ENCODE assay signal across 12 cellular contexts in the genomic region with DNA sequence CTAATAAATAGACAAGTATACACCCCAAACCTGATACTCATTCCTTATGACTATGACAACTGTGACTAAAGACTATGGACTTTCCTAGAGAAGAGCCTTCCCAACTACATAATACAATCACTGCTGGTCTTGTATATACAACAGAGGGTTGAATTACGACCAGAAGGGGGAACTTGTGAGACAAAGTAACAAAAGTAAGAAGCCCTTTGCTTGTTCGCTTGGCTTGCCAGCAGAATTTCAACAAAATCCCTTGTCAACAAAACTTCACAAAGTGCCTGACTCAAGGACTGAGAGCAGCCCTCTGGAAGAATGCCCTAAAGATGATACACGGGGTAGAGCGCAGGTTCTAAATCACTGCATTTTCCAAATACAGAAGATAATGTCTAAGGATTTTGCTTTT.
DNase-seq lines count a peak whose midpoint lies in the region; ATAC-seq, FAIRE-seq and TF ChIP-seq lines count a peak whose summit lies in the region.
"Had no signal": no experiment of that assay in that cellular context is flagged by ENCODE, and none has a peak within 500 bp of the region (broad histone marks: within the 10 kb centered on the region; RNA-seq: fewer than 3 reads in every experiment).

No MANE protein-coding gene starts in this region.

- H3K9me3 ChIP-seq in kidney (ENCODE audit: control insufficient read depth in 1 of 2, low read length in 2 of 2), result no peaks in the 10 kb centered on the region
- H3K9me3 ChIP-seq: upper lobe of right lung had no signal

- H3K36me3 Mint-ChIP-seq in WTC11, result no peaks in the 10 kb centered on the region
- H3K36me3 Mint-ChIP-seq: memory B cell had no signal

- CTCF ChIA-PET in WTC11 (lab: Charles Lee), result interaction anchor here (3.4 kb wide), 1 partner anchor 42 kb away, joined by 28 read pairs; no protein-coding TSS in a partner anchor

- FAIRE-seq in kidney (lab: Jason Lieb, UNC), result no peak

- peak; percentile 48 for TF ChIP-seq CTCF in AG09319 (IDR thresholded peaks at IDR 0.05; ENCODE audit: low read depth, low read length)
- no peak for TF ChIP-seq CTCF in WTC11 (IDR thresholded peaks at IDR 0.05)
- peak; percentile 27 for TF ChIP-seq CTCF in kidney (IDR thresholded peaks at IDR 0.05; ENCODE audit: borderline replicate concordance, extremely low read depth, insufficient read depth)

- H3K9ac ChIP-seq in kidney (ENCODE audit: low read length in 2 of 2), result no peak overlapping the region

- peak; percentile 53 for ATAC-seq in WTC11
- ATAC-seq in HG03439 (IDR thresholded peaks at IDR 0.05; ENCODE audit: unreplicated experiment), result no peak
- ATAC-seq: upper lobe of right lung had no signal

- H3K4me3 ChIP-seq in kidney (ENCODE audit: low read length in 2 of 2), result no peak overlapping the region
- H3K4me3 ChIP-seq: PC-9, upper lobe of right lung had no signal

- no peak overlapping the region for H3K27ac Mint-ChIP-seq in WTC11
- H3K27ac Mint-ChIP-seq: memory B cell had no signal

- POLR2A ChIA-PET in WTC11 (lab: Charles Lee), result no interaction called here

- H3K27ac ChIP-seq in kidney (ENCODE audit: low read depth in 2 of 2, low read length in 2 of 2), result no peak overlapping the region
- H3K27ac ChIP-seq: PC-9, upper lobe of right lung had no signal

- peaks cover 0 to 8% of the 10 kb centered on the region in 2 donors for H3K4me1 ChIP-seq in kidney (ENCODE audit: control insufficient read depth in 1 of 2, insufficient read depth in 1 of 2, low read depth in 1 of 2, low read length in 2 of 2)
- H3K4me1 ChIP-seq: upper lobe of right lung had no signal

- H3K27me3 Mint-ChIP-seq in WTC11 (ENCODE audit: low read depth), result no peaks in the 10 kb centered on the region

- DNase-seq in AG09319 (ENCODE audit: extremely low read depth, low read depth) (peak; percentile 20), HS-5 (ENCODE audit: low read depth) (peak; percentile 6), WTC11 (ENCODE audit: low spot score) (no peak), kidney (no peak), NCI-H1417 treated with DMSO at 0.1 percent for 48 hours (lab: John Stamatoyannopoulos, UW) (no peak), NCI-H1930 (lab: John Stamatoyannopoulos, UW) (no peak)
- DNase-seq in activated naive CD4-positive, alpha-beta T cell treated with anti-CD3 and anti-CD28 coated beads, Interleukin-2, amount 50 U/mL, for 16 hours, result no peak
- DNase-seq: DMS79 treated with DMSO at 0.1 percent for 48 hours, PC-9, upper lobe of right lung had no signal

- no peak overlapping the region for H3K4me3 Mint-ChIP-seq in WTC11
- H3K4me3 Mint-ChIP-seq: memory B cell had no signal

- intact Hi-C loops in kidney (cut with DNase I), result no loop called here

- no peaks in the 10 kb centered on the region for H3K9me3 Mint-ChIP-seq in WTC11
- H3K9me3 Mint-ChIP-seq: memory B cell had no signal

- no peaks in the 10 kb centered on the region for H3K36me3 ChIP-seq in kidney (ENCODE audit: control insufficient read depth in 1 of 2, insufficient read depth in 2 of 2, low read length in 2 of 2)
- H3K36me3 ChIP-seq: upper lobe of right lung had no signal

- no peaks in the 10 kb centered on the region for H3K4me1 Mint-ChIP-seq in WTC11
- H3K4me1 Mint-ChIP-seq: memory B cell had no signal

TF ChIP-seq in WTC11, 78 proteins besides CTCF, POLR2A, EP300 and RAD21:
- TF ChIP-seq, protein P1, sequence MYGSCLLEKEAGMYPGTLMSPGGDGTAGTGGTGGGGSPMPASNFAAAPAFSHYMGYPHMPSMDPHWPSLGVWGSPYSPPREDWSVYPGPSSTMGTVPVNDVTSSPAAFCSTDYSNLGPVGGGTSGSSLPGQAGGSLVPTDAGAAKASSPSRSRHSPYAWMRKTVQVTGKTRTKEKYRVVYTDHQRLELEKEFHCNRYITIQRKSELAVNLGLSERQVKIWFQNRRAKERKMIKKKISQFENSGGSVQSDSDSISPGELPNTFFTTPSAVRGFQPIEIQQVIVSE (CRISPR knock-in tag; IDR thresholded peaks at IDR 0.05; ENCODE audit: borderline replicate concordance), result no peak
- TF ChIP-seq NFATC4 (CRISPR knock-in tag; IDR thresholded peaks at IDR 0.05) (no peak), GTF2I (CRISPR knock-in tag; conservative IDR thresholded peaks at IDR 0.05) (no peak), NFYB (CRISPR knock-in tag; conservative IDR thresholded peaks at IDR 0.05; ENCODE audit: low read depth) (no peak), JAZF1 (CRISPR knock-in tag; IDR thresholded peaks at IDR 0.05) (no peak), GRHL2 (CRISPR knock-in tag; IDR thresholded peaks at IDR 0.05; ENCODE audit: insufficient replicate concordance, severe bottlenecking) (no peak), NR3C1 (CRISPR knock-in tag; conservative IDR thresholded peaks at IDR 0.05; ENCODE audit: low read depth) (no peak), ZNF396 (CRISPR knock-in tag; IDR thresholded peaks at IDR 0.05; ENCODE audit: borderline replicate concordance) (no peak)
- TF ChIP-seq, protein P2, sequence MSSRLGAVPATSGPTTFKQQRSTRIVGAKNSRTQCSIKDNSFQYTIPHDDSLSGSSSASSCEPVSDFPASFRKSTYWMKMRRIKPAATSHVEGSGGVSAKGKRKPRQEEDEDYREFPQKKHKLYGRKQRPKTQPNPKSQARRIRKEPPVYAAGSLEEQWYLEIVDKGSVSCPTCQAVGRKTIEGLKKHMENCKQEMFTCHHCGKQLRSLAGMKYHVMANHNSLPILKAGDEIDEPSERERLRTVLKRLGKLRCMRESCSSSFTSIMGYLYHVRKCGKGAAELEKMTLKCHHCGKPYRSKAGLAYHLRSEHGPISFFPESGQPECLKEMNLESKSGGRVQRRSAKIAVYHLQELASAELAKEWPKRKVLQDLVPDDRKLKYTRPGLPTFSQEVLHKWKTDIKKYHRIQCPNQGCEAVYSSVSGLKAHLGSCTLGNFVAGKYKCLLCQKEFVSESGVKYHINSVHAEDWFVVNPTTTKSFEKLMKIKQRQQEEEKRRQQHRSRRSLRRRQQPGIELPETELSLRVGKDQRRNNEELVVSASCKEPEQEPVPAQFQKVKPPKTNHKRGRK (CRISPR knock-in tag; IDR thresholded peaks at IDR 0.05; ENCODE audit: borderline replicate concordance), result no peak

Comparison
In these comparisons a context has a peak if more than half of its experiments do, and no peak if none do; other contexts are left out.
1. DNase-seq: peak in AG09319 (single experiment) and HS-5 (single experiment); none in WTC11 (single experiment), kidney (single experiment), NCI-H1417 treated with DMSO at 0.1 percent for 48 hours (single experiment), activated naive CD4-positive, alpha-beta T cell treated with anti-CD3 and anti-CD28 coated beads, Interleukin-2, amount 50 U/mL, for 16 hours (single experiment) and NCI-H1930 (0 of 2).